ENCODE assay signal across 18 cellular contexts in genomic region chr3:174784206-174784934, GRCh38.
"Had no signal": no experiment of that assay in that cellular context is flagged by ENCODE, and none has a peak within 500 bp of the region (broad histone marks: within the 10 kb centered on the region; RNA-seq: fewer than 3 reads in every experiment).

No MANE protein-coding gene starts in this region.

- DNase-seq: activated CD4-positive, alpha-beta memory T cell treated with anti-CD3 and anti-CD28 coated beads, Interleukin-2, amount 10 ng/mL, durations not matched to agents 7 days and 5 days; activated CD8-positive, alpha-beta memory T cell treated with anti-CD3 and anti-CD28 coated beads, Interleukin-2, amount 10 ng/mL, durations not matched to agents 7 days and 5 days; amniotic stem cell; body of pancreas; colonic mucosa; esophagus squamous epithelium; heart left ventricle; left lung; sigmoid colon; stimulated activated CD4-positive, alpha-beta T cell treated with anti-CD3 and anti-CD28 coated beads, Interleukin-4, amount 100 ng/mL, for 24 hours; stomach had no signal

- H3K36me3 Mint-ChIP-seq: activated CD8-positive, alpha-beta memory T cell treated with anti-CD3 and anti-CD28 coated beads, Interleukin-2, amount 10 ng/mL, durations not matched to agents 7 days and 5 days; activated naive CD8-positive, alpha-beta T cell; stimulated activated effector memory CD8-positive, alpha-beta T cell treated with anti-CD3 and anti-CD28 coated beads, Interleukin-12 subunit alpha, Interleukin-12 subunit beta, amount 100 ng/mL, for 72 hours; type B pancreatic cell had no signal

- H3K9me3 Mint-ChIP-seq: nephron, type B pancreatic cell had no signal

- H3K4me3 ChIP-seq: body of pancreas, colonic mucosa, esophagus squamous epithelium, gastroesophageal sphincter, heart left ventricle, left lung, sigmoid colon, stomach had no signal

- H3K27me3 Mint-ChIP-seq: activated CD4-positive, alpha-beta memory T cell treated with anti-CD3 and anti-CD28 coated beads, Interleukin-2, amount 10 ng/mL, durations not matched to agents 7 days and 5 days; activated CD8-positive, alpha-beta memory T cell treated with anti-CD3 and anti-CD28 coated beads, Interleukin-2, amount 10 ng/mL, durations not matched to agents 7 days and 5 days; activated naive CD8-positive, alpha-beta T cell; central memory CD8-positive, alpha-beta T cell; type B pancreatic cell had no signal

- ATAC-seq: activated CD8-positive, alpha-beta memory T cell treated with anti-CD3 and anti-CD28 coated beads, Interleukin-2, amount 10 ng/mL, durations not matched to agents 7 days and 5 days; body of pancreas; gastroesophageal sphincter; heart left ventricle; left lung; stimulated activated effector memory CD8-positive, alpha-beta T cell treated with anti-CD3 and anti-CD28 coated beads, Interleukin-12 subunit alpha, Interleukin-12 subunit beta, amount 100 ng/mL, for 72 hours had no signal

- H3K27ac Mint-ChIP-seq: activated CD4-positive, alpha-beta memory T cell treated with anti-CD3 and anti-CD28 coated beads, Interleukin-2, amount 10 ng/mL, durations not matched to agents 7 days and 5 days; activated CD8-positive, alpha-beta memory T cell treated with anti-CD3 and anti-CD28 coated beads, Interleukin-2, amount 10 ng/mL, durations not matched to agents 7 days and 5 days; activated naive CD8-positive, alpha-beta T cell; mesothelial cell of epicardium; nephron; stimulated activated effector memory CD8-positive, alpha-beta T cell treated with anti-CD3 and anti-CD28 coated beads, Interleukin-12 subunit alpha, Interleukin-12 subunit beta, amount 100 ng/mL, for 72 hours; type B pancreatic cell had no signal

- H3K4me1 Mint-ChIP-seq: activated CD4-positive, alpha-beta memory T cell treated with anti-CD3 and anti-CD28 coated beads, Interleukin-2, amount 10 ng/mL, durations not matched to agents 7 days and 5 days; activated CD8-positive, alpha-beta memory T cell treated with anti-CD3 and anti-CD28 coated beads, Interleukin-2, amount 10 ng/mL, durations not matched to agents 7 days and 5 days; central memory CD8-positive, alpha-beta T cell; mesothelial cell of epicardium; nephron; stimulated activated effector memory CD8-positive, alpha-beta T cell treated with anti-CD3 and anti-CD28 coated beads, Interleukin-12 subunit alpha, Interleukin-12 subunit beta, amount 100 ng/mL, for 72 hours had no signal

- H3K4me3 Mint-ChIP-seq: activated CD4-positive, alpha-beta memory T cell treated with anti-CD3 and anti-CD28 coated beads, Interleukin-2, amount 10 ng/mL, durations not matched to agents 7 days and 5 days; activated CD8-positive, alpha-beta memory T cell treated with anti-CD3 and anti-CD28 coated beads, Interleukin-2, amount 10 ng/mL, durations not matched to agents 7 days and 5 days; activated naive CD8-positive, alpha-beta T cell; central memory CD8-positive, alpha-beta T cell; mesothelial cell of epicardium; nephron; stimulated activated effector memory CD8-positive, alpha-beta T cell treated with anti-CD3 and anti-CD28 coated beads, Interleukin-12 subunit alpha, Interleukin-12 subunit beta, amount 100 ng/mL, for 72 hours; type B pancreatic cell had no signal
